Comparison of ENCODE assay signal across 13 cellular contexts in the genomic region with DNA sequence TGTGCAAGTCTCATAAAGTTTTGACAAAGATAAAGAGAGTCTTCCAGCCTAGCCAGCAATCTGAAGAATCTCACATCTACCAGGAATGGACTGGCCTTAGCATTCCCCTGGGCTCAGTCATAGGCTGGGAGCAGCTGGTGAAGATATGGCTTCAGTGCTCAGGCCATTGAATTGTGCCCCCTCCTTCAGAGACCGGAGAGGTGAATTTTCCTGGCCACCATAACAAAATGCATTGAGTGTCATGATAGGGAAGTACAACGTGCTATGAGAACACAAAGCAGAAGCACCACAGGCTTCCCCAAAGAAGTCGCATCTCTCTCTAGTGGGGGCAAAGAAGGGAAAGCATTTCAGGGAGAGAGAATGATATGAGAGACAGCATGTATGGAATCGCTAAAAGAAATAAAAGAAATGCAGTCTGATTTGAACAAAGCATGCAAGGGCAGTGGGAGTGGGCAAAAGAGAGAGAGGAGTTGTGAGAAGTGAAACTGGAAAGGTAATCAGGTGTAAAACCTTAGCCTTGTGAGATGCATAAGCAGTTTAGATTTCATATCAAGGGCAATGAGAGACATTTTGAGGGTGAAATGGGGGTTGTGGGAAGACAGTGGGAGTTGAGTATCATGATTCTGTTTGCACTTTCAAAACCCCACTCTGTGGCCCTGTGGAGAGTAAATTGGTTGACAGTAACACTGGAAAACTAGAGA. TPM values are rescaled to one million over a fixed set of nuclear protein-coding genes. Genes with fewer than 3 reads are reported as not detected.
DNase-seq lines count a peak whose midpoint lies in the region; ATAC-seq and TF ChIP-seq lines count a peak whose summit lies in the region.
"Had no signal": no experiment of that assay in that cellular context is flagged by ENCODE, and none has a peak within 500 bp of the region (broad histone marks: within the 10 kb centered on the region; RNA-seq: fewer than 3 reads in every experiment).

No MANE protein-coding gene starts in this region.

- H3K4me1 Mint-ChIP-seq in activated T-helper 17 cell treated with anti-CD3 and anti-CD28 coated beads, Interleukin-2, amount 50 U/mL, for 72 hours: no peaks in the 10 kb centered on the region
- H3K4me1 Mint-ChIP-seq: CD4-positive, CD25-positive, alpha-beta regulatory T cell had no signal

- no peak overlapping the region for H3K4me3 ChIP-seq in mucosa of descending colon
- H3K4me3 ChIP-seq: hepatocyte, thyroid gland had no signal

- H3K9me3 Mint-ChIP-seq in activated T-helper 17 cell treated with anti-CD3 and anti-CD28 coated beads, Interleukin-2, amount 50 U/mL, for 72 hours: no peaks in the 10 kb centered on the region

- in situ Hi-C loops in Caki2 (cut with HindIII; ENCODE audit: low pct_unique_long_range_greater_than_20kb, low sequenced_read_pairs): no loop called here

- TF ChIP-seq CTCF in mucosa of descending colon (IDR thresholded peaks at IDR 0.05): no peak

- no peaks in the 10 kb centered on the region for H3K4me1 ChIP-seq in mucosa of descending colon (ENCODE audit: low read depth)
- H3K4me1 ChIP-seq: thyroid gland had no signal

- no peaks in the 10 kb centered on the region for H3K9me3 ChIP-seq in mucosa of descending colon
- H3K9me3 ChIP-seq: thyroid gland had no signal

- H3K36me3 Mint-ChIP-seq in activated T-helper 17 cell treated with anti-CD3 and anti-CD28 coated beads, Interleukin-2, amount 50 U/mL, for 72 hours (ENCODE audit: low read depth): no peaks in the 10 kb centered on the region
- H3K36me3 Mint-ChIP-seq: CD4-positive, CD25-positive, alpha-beta regulatory T cell had no signal

- peaks cover 34% of the 10 kb centered on the region for H3K27me3 Mint-ChIP-seq in activated T-helper 17 cell treated with anti-CD3 and anti-CD28 coated beads, Interleukin-2, amount 50 U/mL, for 72 hours

- H3K4me3 Mint-ChIP-seq in activated T-helper 17 cell treated with anti-CD3 and anti-CD28 coated beads, Interleukin-2, amount 50 U/mL, for 72 hours: no peak overlapping the region
- H3K4me3 Mint-ChIP-seq: CD4-positive, CD25-positive, alpha-beta regulatory T cell had no signal

- peak; percentile 88 for ATAC-seq in GM19372 (IDR thresholded peaks at IDR 0.05; ENCODE audit: low read depth, unreplicated experiment)
- peak; percentile 64 for ATAC-seq in HG03045 (IDR thresholded peaks at IDR 0.05; ENCODE audit: unreplicated experiment)
- ATAC-seq in activated T-helper 17 cell treated with anti-CD3 and anti-CD28 coated beads, Interleukin-2, amount 50 U/mL, for 72 hours (replicated peaks): no peak
- ATAC-seq in mucosa of descending colon: no peak

- peak; percentile 25 for DNase-seq in Caki2 (ENCODE audit: low read depth)
- DNase-seq in SHP77 treated with DMSO at 0.1 percent for 48 hours (lab: John Stamatoyannopoulos, UW): peak; percentile 35
- DNase-seq in NCI-H748 (lab: John Stamatoyannopoulos, UW; ENCODE audit: unreplicated experiment): no peak
- DNase-seq in middle frontal gyrus (ENCODE audit: extremely low spot score, low spot score): no peak
- DNase-seq in mucosa of descending colon: no peak
- DNase-seq: thyroid gland had no signal

- no peaks in the 10 kb centered on the region for H3K36me3 ChIP-seq in mucosa of descending colon (ENCODE audit: low read depth)
- H3K36me3 ChIP-seq: thyroid gland had no signal

- no peak overlapping the region for H3K27ac Mint-ChIP-seq in activated T-helper 17 cell treated with anti-CD3 and anti-CD28 coated beads, Interleukin-2, amount 50 U/mL, for 72 hours
- H3K27ac Mint-ChIP-seq: CD4-positive, CD25-positive, alpha-beta regulatory T cell had no signal

- intact Hi-C loops in mucosa of descending colon (cut with DNase I, micrococcal nuclease): no loop called here

RNA-seq across cellular contexts. Expression of gene NMUR2, which starts 57.1 kb away (rescaled TPM):
- 6.4 TPM in 1 of 2 replicates, not detected in the other for total RNA-seq in Caki2 (2014; rRNA removed; shearing (Covaris generic); ENCODE audit: low replicate concordance)
- total RNA-seq in activated T-helper 17 cell treated with anti-CD3 and anti-CD28 coated beads, Interleukin-2, amount 50 U/mL, for 72 hours: not detected
- not detected for total RNA-seq in mucosa of descending colon
- total RNA-seq: CD4-positive, CD25-positive, alpha-beta regulatory T cell; hepatocyte; skeletal muscle tissue; T-helper 2 cell treated with Interferon-gamma antibody and Interleukin-4, amounts not matched to agents 100 ng/mL and 5 ng/mL, for 36 hours had no signal

Comparison
In these comparisons a context has a peak if more than half of its experiments do, and no peak if none do; other contexts are left out.
1. DNase-seq: peak in Caki2 (single experiment) and SHP77 treated with DMSO at 0.1 percent for 48 hours (single experiment); none in NCI-H748 (single experiment), middle frontal gyrus (single experiment) and mucosa of descending colon (0 of 3).
2. ATAC-seq: peak in GM19372 (single experiment) and HG03045 (single experiment); none in activated T-helper 17 cell treated with anti-CD3 and anti-CD28 coated beads, Interleukin-2, amount 50 U/mL, for 72 hours (single experiment) and mucosa of descending colon (single experiment).